In the genomic region with DNA sequence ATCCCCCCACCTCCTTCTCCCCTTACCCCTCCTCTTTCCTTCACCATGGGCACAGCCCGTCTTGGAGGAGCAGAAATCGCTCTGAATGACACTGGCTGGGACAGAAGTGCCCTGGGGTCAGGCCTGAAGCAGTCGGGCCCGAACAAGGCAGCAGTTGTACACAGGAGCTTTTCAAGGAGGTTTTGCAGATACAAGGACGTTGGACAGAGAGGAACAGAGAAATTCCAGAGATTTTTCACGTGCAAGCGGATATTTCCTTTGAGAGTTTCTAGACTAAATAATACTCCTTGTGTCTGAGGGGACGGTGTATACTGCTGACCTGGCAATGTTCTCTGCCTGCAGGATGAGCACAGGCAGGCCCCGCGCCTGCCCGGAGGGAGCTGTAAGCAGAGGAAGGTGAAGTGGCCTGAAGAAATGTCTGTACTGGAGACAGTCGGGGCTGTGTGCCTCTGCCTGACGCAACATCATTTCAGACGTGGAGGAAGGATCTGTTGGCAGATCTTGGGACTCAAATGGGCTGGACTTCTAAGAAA, we compare ENCODE assay signal across 13 cellular contexts.
DNase-seq lines count a peak whose midpoint lies in the region; TF ChIP-seq lines count a peak whose summit lies in the region.
"Had no signal": no experiment of that assay in that cellular context is flagged by ENCODE, and none has a peak within 500 bp of the region (broad histone marks: within the 10 kb centered on the region; RNA-seq: fewer than 3 reads in every experiment).

No MANE protein-coding gene starts in this region.

- in situ Hi-C loops in astrocyte of the spinal cord (cut with HindIII; ENCODE audit: low sequenced_read_pairs) = no loop called here

- peak; percentile 89 for DNase-seq in ELF-1 (ENCODE audit: low read depth, low spot score)
- DNase-seq in astrocyte of the spinal cord (ENCODE audit: low read depth, low spot score) = peak; percentile 85
- DNase-seq in iris pigment epithelial cell (ENCODE audit: low read depth) = peak; percentile 89
- peak; percentile 41 for DNase-seq in renal cortical epithelial cell (ENCODE audit: low read depth)
- no peak for DNase-seq in BE2C
- DNase-seq in T1000 (lab: John Stamatoyannopoulos, UW) = no peak
- DNase-seq in T-helper 1 cell = no peak
- no peak for DNase-seq in A673 (ENCODE audit: low spot score)
- DNase-seq: activated CD8-positive, alpha-beta T cell treated with anti-CD3 and anti-CD28 coated beads for 36 hours; activated naive CD4-positive, alpha-beta T cell treated with anti-CD3 and anti-CD28 coated beads, Interleukin-2, amount 10 ng/mL, durations not matched to agents 7 days and 5 days; NCI-H526 treated with DMSO at 0.1 percent for 48 hours; stimulated activated CD4-positive, alpha-beta T cell treated with anti-CD3 and anti-CD28 coated beads, Interleukin-2, amount 100 ng/mL, for 24 hours; stimulated activated naive CD4-positive, alpha-beta T cell had no signal

- H3K36me3 ChIP-seq in BE2C (no peaks in the 10 kb centered on the region), A673 (ENCODE audit: insufficient read depth, low read length, poor library complexity, severe bottlenecking) (no peaks in the 10 kb centered on the region)

- H3K4me1 ChIP-seq in BE2C (no peaks in the 10 kb centered on the region), A673 (ENCODE audit: insufficient read depth, low read length, poor library complexity, severe bottlenecking) (peaks cover 9% of the 10 kb centered on the region)

- BruUV-seq in A673 (replicated peaks; lab: Mats Ljungman, UMichigan) = no TSS peak

- POLR2A ChIA-PET in A673 (lab: Charles Lee; ENCODE audit: low non-redundant PET) = no interaction called here

- intact Hi-C loops in A673 (cut with micrococcal nuclease; ENCODE audit: unreplicated experiment) = no loop called here

- TF ChIP-seq CTCF in astrocyte of the spinal cord (IDR thresholded peaks at IDR 0.05; ENCODE audit: low read depth, low read length) (no peak), BE2C (IDR thresholded peaks at IDR 0.05; ENCODE audit: low read depth, low read length) (no peak), A673 (conservative IDR thresholded peaks at IDR 0.05; ENCODE audit: low read depth, low read length) (no peak)

- no peak overlapping the region for H3K27ac ChIP-seq in A673 (ENCODE audit: low read depth, low read length, poor library complexity, severe bottlenecking)

- H3K4me3 ChIP-seq in astrocyte of the spinal cord (ENCODE audit: low read depth, low read length) = no peak overlapping the region
- no peak overlapping the region for H3K4me3 ChIP-seq in BE2C (ENCODE audit: low read depth, low read length)
- H3K4me3 ChIP-seq in A673 (ENCODE audit: low read depth, low read length, poor library complexity, severe bottlenecking) = no peak overlapping the region

- H3K27me3 ChIP-seq in BE2C (no peaks in the 10 kb centered on the region), A673 (replicated peaks; ENCODE audit: insufficient read depth, low read depth, low read length, poor library complexity) (no peaks in the 10 kb centered on the region)

- no peaks in the 10 kb centered on the region for H3K9me3 ChIP-seq in BE2C
- H3K9me3 ChIP-seq in A673 (ENCODE audit: low read depth, low read length, poor library complexity, severe bottlenecking) = no peaks in the 10 kb centered on the region

- CTCF ChIA-PET in A673 (lab: Charles Lee) = interaction anchor here (0.6 kb wide), 1 partner anchor 316 kb away, joined by 3 read pairs; no protein-coding TSS in a partner anchor

Comparison
In these comparisons a context has a peak if more than half of its experiments do, and no peak if none do; other contexts are left out.
1. DNase-seq: peak in ELF-1 (single experiment), astrocyte of the spinal cord (single experiment), iris pigment epithelial cell (single experiment) and renal cortical epithelial cell (single experiment); none in BE2C (single experiment), T1000 (single experiment), T-helper 1 cell (0 of 5) and A673 (single experiment).